ENCODE assay signal across 1 cellular context in genomic region chr22:31753634-31754471, GRCh38.
A peak's percentile ranks its signal among the peaks of the same experiment; 100 is the strongest.
TF ChIP-seq lines count a peak whose summit lies in the region.

Gene DEPDC5, plus strand, starts transcription at chr22:31754019. Its CDS starts 903 bp downstream, at chr22:31754922.

TF ChIP-seq in HepG2, 621 proteins besides CTCF, POLR2A, EP300 and RAD21 (continued from another document and continues in another):
- TF ChIP-seq HNF1B (CRISPR knock-in tag; IDR thresholded peaks at IDR 0.05) (peak; percentile 20; the same call in 1 of the 2 replicates), RXRA (CRISPR knock-in tag; IDR thresholded peaks at IDR 0.05) (peak; percentile 30; the same call in 1 of the 2 replicates), ZSCAN29 (CRISPR knock-in tag; conservative IDR thresholded peaks at IDR 0.05) (no peak), BCL6 (CRISPR knock-in tag; IDR thresholded peaks at IDR 0.05) (no peak; the same call in 1 of the 2 replicates), MYNN (CRISPR knock-in tag; IDR thresholded peaks at IDR 0.05; ENCODE audit: low read depth) (no peak), ETV6 (CRISPR knock-in tag; conservative IDR thresholded peaks at IDR 0.05) (peak; percentile 85), ZNF841 (CRISPR knock-in tag; IDR thresholded peaks at IDR 0.05; ENCODE audit: borderline replicate concordance) (no peak), ZNF800 (CRISPR knock-in tag; IDR thresholded peaks at IDR 0.05) (0 out of 2 replicates have a peak, but pooled peaks have one; percentile 28), ZNF639 (CRISPR knock-in tag; conservative IDR thresholded peaks at IDR 0.05) (peak; percentile 98), ZNF766 (CRISPR knock-in tag; IDR thresholded peaks at IDR 0.05; ENCODE audit: borderline replicate concordance) (no peak; the same call in 1 of the 2 replicates), ZNF432 (CRISPR knock-in tag; IDR thresholded peaks at IDR 0.05; ENCODE audit: borderline replicate concordance) (no peak), TAF1 (CRISPR knock-in tag; IDR thresholded peaks at IDR 0.05) (peak; percentile 74), SUZ12 (IDR thresholded peaks at IDR 0.05; ENCODE audit: low read depth, low read length) (no peak), ELF3 (CRISPR knock-in tag; IDR thresholded peaks at IDR 0.05) (peak; percentile 97), ELF1 (CRISPR knock-in tag; IDR thresholded peaks at IDR 0.05) (peak; percentile 95), ZNF329 (CRISPR knock-in tag; IDR thresholded peaks at IDR 0.05; ENCODE audit: low read depth) (peak; percentile 25; the same call in 1 of the 2 replicates), ZNF562 (CRISPR knock-in tag; IDR thresholded peaks at IDR 0.05; ENCODE audit: borderline replicate concordance) (no peak), MAFG (CRISPR knock-in tag; IDR thresholded peaks at IDR 0.05) (no peak), GATA4 (IDR thresholded peaks at IDR 0.05; ENCODE audit: borderline replicate concordance, low read depth) (peak; percentile 69; the same call in 1 of the 2 replicates), SP4 (CRISPR knock-in tag; IDR thresholded peaks at IDR 0.05) (peak; percentile 97), ATAD3A (CRISPR knock-in tag; IDR thresholded peaks at IDR 0.05) (no peak), HOMEZ (CRISPR knock-in tag; IDR thresholded peaks at IDR 0.05; ENCODE audit: low read depth) (no peak), ZNF557 (CRISPR knock-in tag; IDR thresholded peaks at IDR 0.05) (0 out of 2 replicates have a peak, but pooled peaks have one; percentile 10), DNMT3B (CRISPR knock-in tag; conservative IDR thresholded peaks at IDR 0.05) (no peak; the same call in 1 of the 2 replicates), CAMTA2 (CRISPR knock-in tag; IDR thresholded peaks at IDR 0.05; ENCODE audit: borderline replicate concordance) (no peak), KLF15 (CRISPR knock-in tag; IDR thresholded peaks at IDR 0.05; ENCODE audit: borderline replicate concordance) (no peak), ATRX (CRISPR knock-in tag; IDR thresholded peaks at IDR 0.05; ENCODE audit: borderline replicate concordance) (no peak), ZNF879 (CRISPR knock-in tag; IDR thresholded peaks at IDR 0.05) (no peak), ZNF274 (CRISPR knock-in tag; IDR thresholded peaks at IDR 0.05) (no peak), HMG20B (CRISPR knock-in tag; conservative IDR thresholded peaks at IDR 0.05) (no peak), TRIM24 (CRISPR knock-in tag; IDR thresholded peaks at IDR 0.05) (no peak), ZNF280B (CRISPR knock-in tag; IDR thresholded peaks at IDR 0.05; ENCODE audit: borderline replicate concordance) (0 out of 2 replicates have a peak, but pooled peaks have one; percentile 13), ZNF577 (CRISPR knock-in tag; IDR thresholded peaks at IDR 0.05; ENCODE audit: borderline replicate concordance, low read depth) (no peak), ZNF746 (CRISPR knock-in tag; IDR thresholded peaks at IDR 0.05) (0 out of 2 replicates have a peak, but pooled peaks have one; percentile 22), HOXA5 (CRISPR knock-in tag; IDR thresholded peaks at IDR 0.05) (peak; percentile 35; the same call in 1 of the 2 replicates), ZMYM3 (CRISPR knock-in tag; IDR thresholded peaks at IDR 0.05) (peak; percentile 100), PHF21A (CRISPR knock-in tag; IDR thresholded peaks at IDR 0.05) (peak; percentile 48), STAT5B (CRISPR knock-in tag; IDR thresholded peaks at IDR 0.05) (no peak)
- TF ChIP-seq, protein P1, sequence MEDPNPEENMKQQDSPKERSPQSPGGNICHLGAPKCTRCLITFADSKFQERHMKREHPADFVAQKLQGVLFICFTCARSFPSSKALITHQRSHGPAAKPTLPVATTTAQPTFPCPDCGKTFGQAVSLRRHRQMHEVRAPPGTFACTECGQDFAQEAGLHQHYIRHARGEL (CRISPR knock-in tag; IDR thresholded peaks at IDR 0.05), result no peak
- TF ChIP-seq, protein P2, sequence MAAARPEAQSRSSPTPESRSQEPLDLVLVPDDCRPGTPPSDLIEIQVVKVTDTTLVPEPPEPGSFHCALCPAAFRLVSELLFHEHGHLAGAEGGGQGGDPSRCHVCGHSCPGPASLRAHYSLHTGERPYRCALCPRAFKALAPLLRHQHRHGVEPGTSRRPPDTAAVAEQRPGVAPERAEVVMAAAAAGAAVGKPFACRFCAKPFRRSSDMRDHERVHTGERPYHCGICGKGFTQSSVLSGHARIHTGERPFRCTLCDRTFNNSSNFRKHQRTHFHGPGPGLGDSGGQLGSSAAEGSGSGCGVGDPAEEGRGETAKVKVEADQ (CRISPR knock-in tag; IDR thresholded peaks at IDR 0.05; ENCODE audit: borderline replicate concordance), result no peak
- TF ChIP-seq, protein P3, sequence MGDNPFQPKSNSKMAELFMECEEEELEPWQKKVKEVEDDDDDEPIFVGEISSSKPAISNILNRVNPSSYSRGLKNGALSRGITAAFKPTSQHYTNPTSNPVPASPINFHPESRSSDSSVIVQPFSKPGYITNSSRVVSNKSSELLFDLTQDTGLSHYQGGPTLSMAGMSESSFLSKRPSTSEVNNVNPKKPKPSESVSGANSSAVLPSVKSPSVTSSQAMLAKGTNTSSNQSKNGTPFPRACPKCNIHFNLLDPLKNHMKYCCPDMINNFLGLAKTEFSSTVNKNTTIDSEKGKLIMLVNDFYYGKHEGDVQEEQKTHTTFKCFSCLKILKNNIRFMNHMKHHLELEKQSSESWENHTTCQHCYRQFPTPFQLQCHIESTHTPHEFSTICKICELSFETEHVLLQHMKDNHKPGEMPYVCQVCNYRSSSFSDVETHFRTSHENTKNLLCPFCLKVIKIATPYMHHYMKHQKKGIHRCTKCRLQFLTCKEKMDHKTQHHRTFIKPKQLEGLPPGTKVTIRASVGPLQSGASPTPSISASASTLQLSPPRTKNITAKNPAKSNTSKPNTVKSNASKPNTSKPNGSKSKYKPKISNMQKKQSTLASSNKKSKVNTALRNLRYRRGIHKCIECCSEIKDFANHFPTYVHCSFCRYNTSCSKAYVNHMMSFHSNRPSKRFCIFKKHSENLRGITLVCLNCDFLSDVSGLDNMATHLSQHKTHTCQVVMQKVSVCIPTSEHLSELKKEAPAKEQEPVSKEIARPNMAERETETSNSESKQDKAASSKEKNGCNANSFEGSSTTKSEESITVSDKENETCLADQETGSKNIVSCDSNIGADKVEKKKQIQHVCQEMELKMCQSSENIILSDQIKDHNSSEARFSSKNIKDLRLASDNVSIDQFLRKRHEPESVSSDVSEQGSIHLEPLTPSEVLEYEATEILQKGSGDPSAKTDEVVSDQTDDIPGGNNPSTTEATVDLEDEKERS (CRISPR knock-in tag; IDR thresholded peaks at IDR 0.05), result no peak
- TF ChIP-seq, protein P4, sequence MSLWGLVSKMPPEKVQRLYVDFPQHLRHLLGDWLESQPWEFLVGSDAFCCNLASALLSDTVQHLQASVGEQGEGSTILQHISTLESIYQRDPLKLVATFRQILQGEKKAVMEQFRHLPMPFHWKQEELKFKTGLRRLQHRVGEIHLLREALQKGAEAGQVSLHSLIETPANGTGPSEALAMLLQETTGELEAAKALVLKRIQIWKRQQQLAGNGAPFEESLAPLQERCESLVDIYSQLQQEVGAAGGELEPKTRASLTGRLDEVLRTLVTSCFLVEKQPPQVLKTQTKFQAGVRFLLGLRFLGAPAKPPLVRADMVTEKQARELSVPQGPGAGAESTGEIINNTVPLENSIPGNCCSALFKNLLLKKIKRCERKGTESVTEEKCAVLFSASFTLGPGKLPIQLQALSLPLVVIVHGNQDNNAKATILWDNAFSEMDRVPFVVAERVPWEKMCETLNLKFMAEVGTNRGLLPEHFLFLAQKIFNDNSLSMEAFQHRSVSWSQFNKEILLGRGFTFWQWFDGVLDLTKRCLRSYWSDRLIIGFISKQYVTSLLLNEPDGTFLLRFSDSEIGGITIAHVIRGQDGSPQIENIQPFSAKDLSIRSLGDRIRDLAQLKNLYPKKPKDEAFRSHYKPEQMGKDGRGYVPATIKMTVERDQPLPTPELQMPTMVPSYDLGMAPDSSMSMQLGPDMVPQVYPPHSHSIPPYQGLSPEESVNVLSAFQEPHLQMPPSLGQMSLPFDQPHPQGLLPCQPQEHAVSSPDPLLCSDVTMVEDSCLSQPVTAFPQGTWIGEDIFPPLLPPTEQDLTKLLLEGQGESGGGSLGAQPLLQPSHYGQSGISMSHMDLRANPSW (CRISPR knock-in tag; IDR thresholded peaks at IDR 0.05; ENCODE audit: borderline replicate concordance), result no peak; the same call in 1 of the 2 replicates
- TF ChIP-seq, protein P5, sequence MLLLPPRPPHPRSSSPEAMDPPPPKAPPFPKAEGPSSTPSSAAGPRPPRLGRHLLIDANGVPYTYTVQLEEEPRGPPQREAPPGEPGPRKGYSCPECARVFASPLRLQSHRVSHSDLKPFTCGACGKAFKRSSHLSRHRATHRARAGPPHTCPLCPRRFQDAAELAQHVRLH (CRISPR knock-in tag; IDR thresholded peaks at IDR 0.05; ENCODE audit: borderline replicate concordance, low read depth), result no peak
- TF ChIP-seq, protein P6, sequence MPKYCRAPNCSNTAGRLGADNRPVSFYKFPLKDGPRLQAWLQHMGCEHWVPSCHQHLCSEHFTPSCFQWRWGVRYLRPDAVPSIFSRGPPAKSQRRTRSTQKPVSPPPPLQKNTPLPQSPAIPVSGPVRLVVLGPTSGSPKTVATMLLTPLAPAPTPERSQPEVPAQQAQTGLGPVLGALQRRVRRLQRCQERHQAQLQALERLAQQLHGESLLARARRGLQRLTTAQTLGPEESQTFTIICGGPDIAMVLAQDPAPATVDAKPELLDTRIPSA (CRISPR knock-in tag; IDR thresholded peaks at IDR 0.05; ENCODE audit: borderline replicate concordance), result no peak
- TF ChIP-seq, protein P7, sequence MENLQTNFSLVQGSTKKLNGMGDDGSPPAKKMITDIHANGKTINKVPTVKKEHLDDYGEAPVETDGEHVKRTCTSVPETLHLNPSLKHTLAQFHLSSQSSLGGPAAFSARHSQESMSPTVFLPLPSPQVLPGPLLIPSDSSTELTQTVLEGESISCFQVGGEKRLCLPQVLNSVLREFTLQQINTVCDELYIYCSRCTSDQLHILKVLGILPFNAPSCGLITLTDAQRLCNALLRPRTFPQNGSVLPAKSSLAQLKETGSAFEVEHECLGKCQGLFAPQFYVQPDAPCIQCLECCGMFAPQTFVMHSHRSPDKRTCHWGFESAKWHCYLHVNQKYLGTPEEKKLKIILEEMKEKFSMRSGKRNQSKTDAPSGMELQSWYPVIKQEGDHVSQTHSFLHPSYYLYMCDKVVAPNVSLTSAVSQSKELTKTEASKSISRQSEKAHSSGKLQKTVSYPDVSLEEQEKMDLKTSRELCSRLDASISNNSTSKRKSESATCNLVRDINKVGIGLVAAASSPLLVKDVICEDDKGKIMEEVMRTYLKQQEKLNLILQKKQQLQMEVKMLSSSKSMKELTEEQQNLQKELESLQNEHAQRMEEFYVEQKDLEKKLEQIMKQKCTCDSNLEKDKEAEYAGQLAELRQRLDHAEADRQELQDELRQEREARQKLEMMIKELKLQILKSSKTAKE (CRISPR knock-in tag; IDR thresholded peaks at IDR 0.05; ENCODE audit: borderline replicate concordance), result no peak
